1 cellular context compared by ENCODE assay signal in genomic region chr1:225941949-225942222, GRCh38.
TF ChIP-seq lines count a peak whose summit lies in the region.

No MANE protein-coding gene starts in this region.

TF ChIP-seq in K562, 482 proteins besides CTCF, POLR2A, EP300 and RAD21:
- TF ChIP-seq PRDM10 (IDR thresholded peaks at IDR 0.05; ENCODE audit: partially characterized antibody), result peak; percentile 23
- TF ChIP-seq MAZ (CRISPR knock-in tag; conservative IDR thresholded peaks at IDR 0.05 in 1 of 2, IDR thresholded peaks at IDR 0.05 in 1 of 2), result 0 out of 4 replicates have a peak, but pooled peaks of 1 of the 2 experiments have one; percentile 16
- no peak for TF ChIP-seq MYNN (IDR thresholded peaks at IDR 0.05)
- no peak for TF ChIP-seq MYNN (CRISPR knock-in tag; IDR thresholded peaks at IDR 0.05)
- TF ChIP-seq TOE1 (IDR thresholded peaks at IDR 0.05; ENCODE audit: borderline replicate concordance), result peak; percentile 24; the same call in 1 of the 2 replicates
- no peak for TF ChIP-seq TOE1 (CRISPR knock-in tag; IDR thresholded peaks at IDR 0.05; ENCODE audit: borderline replicate concordance, low read depth)
